In the genomic region with DNA sequence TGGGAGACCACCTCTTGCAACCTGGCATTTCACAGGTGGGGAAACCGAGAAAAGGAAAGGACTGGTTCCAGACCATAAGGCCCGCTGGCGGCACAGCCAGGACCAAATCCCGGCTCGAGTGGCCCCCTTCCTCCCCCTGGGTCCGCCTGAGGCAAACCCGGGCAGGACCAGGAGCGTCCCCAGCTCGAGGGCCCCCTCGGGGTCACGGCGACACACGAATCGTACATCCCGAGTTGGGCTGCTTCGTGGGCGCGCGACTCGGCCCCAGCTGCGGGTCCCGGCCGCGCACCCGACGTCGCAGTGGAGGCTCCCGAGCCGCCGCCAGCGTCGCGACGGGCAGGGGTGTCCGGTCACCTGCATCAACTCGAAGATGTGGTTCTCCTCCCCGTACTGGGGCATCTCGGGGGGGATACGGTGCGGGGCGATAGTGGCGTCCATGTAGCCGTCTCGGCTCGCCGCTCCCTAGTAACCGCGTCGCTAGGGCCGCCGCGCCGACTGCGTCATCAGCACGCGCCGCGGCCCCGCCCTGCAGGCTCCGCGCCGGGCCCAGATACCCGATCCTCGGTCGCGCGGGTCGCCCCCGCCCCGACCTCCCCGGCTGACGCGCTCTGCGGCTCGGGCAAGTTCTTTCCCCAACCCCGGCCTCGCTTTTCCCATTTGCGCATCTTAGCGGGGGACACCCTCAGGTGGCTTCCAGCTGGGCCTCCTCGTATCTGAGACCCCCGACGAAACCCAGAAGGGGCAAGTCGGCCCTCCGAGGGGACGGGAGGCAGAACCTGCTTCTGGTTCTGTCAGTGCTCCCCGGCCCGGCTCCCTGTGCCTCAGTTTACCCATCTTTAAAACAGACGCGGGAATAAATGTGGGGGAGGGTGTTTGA, we compare ENCODE assay signal across 8 cellular contexts. TPM values are rescaled to one million over a fixed set of nuclear protein-coding genes. Genes with fewer than 3 reads are reported as not detected.
DNase-seq lines count a peak whose midpoint lies in the region; ATAC-seq and TF ChIP-seq lines count a peak whose summit lies in the region.

Gene AK8 (minus strand): TSS at position 467 of the 877 bp plus-strand sequence. CDS start 29 bp downstream, at position 438.

- DNase-seq in AG04450 (ENCODE audit: low read depth, low spot score), result no peak
- DNase-seq in activated T-helper 9 cell treated with anti-CD3 and anti-CD28 coated beads, Interleukin-2, amount 50 U/mL, for 16 hours (ENCODE audit: low read depth), result peak; percentile 70
- DNase-seq in fibroblast of pulmonary artery (ENCODE audit: low read depth), result peak; percentile 76
- DNase-seq in naive thymus-derived CD8-positive, alpha-beta T cell, result peak; percentile 63 to 83 (median 79)

- peak; percentile 57 for ATAC-seq in GM18520 (IDR thresholded peaks at IDR 0.05; ENCODE audit: unreplicated experiment)
- ATAC-seq in HG03565 (IDR thresholded peaks at IDR 0.05; ENCODE audit: unreplicated experiment), result peak; percentile 70
- peak; percentile 92 for ATAC-seq in naive thymus-derived CD8-positive, alpha-beta T cell
- ATAC-seq in stimulated activated memory B cell treated with anti-CD40 and anti-IgM and Interleukin-4, amounts not matched to agents 10 μg/mL and 1 μg/mL and 100 μg/mL, for 72 hours, result peak; percentile 87

- no peaks in the 10 kb centered on the region; the same call in 1 of the 2 replicates for H3K9me3 ChIP-seq in AG04450 (ENCODE audit: control insufficient read depth, insufficient read depth, low read length)

- H3K4me3 ChIP-seq in AG04450 (ENCODE audit: low read depth, low read length) (peak within 1 kb of the TSS; percentile 90), fibroblast of pulmonary artery (replicated peaks; ENCODE audit: low read depth, low read length) (peak within 1 kb of the TSS; percentile 98)

- TF ChIP-seq CTCF in AG04450 (IDR thresholded peaks at IDR 0.05; ENCODE audit: low read depth, low read length) (no peak), fibroblast of pulmonary artery (IDR thresholded peaks at IDR 0.05; ENCODE audit: low read length, missing control alignments) (no peak)

- H3K4me1 Mint-ChIP-seq in naive thymus-derived CD8-positive, alpha-beta T cell, result peaks cover 0 to 17% (median 15%) of the 10 kb centered on the region in 4 donors
- H3K4me1 Mint-ChIP-seq in stimulated activated memory B cell treated with anti-CD40 and anti-IgM and Interleukin-4, amounts not matched to agents 10 μg/mL and 1 μg/mL and 100 μg/mL, for 72 hours, result peaks cover 37% of the 10 kb centered on the region

- no peaks in the 10 kb centered on the region for H3K9me3 Mint-ChIP-seq in naive thymus-derived CD8-positive, alpha-beta T cell
- no peaks in the 10 kb centered on the region for H3K9me3 Mint-ChIP-seq in stimulated activated memory B cell treated with anti-CD40 and anti-IgM and Interleukin-4, amounts not matched to agents 10 μg/mL and 1 μg/mL and 100 μg/mL, for 72 hours

- peak within 1 kb of the TSS; percentile 59 to 90 (median 84) for H3K27ac Mint-ChIP-seq in naive thymus-derived CD8-positive, alpha-beta T cell
- H3K27ac Mint-ChIP-seq in stimulated activated memory B cell treated with anti-CD40 and anti-IgM and Interleukin-4, amounts not matched to agents 10 μg/mL and 1 μg/mL and 100 μg/mL, for 72 hours, result peak within 1 kb of the TSS; percentile 74

- POLR2A ChIA-PET in AG04450 (lab: Yijun Ruan, JAX), result no interaction called here
- POLR2A ChIA-PET in naive thymus-derived CD8-positive, alpha-beta T cell (lab: Charles Lee), result interaction anchor here (3.4 kb wide), 1 partner anchor 207 kb away, joined by 17 read pairs; the partner anchor contains the start of genes DDX31 and GTF3C4

- H3K27me3 Mint-ChIP-seq in naive thymus-derived CD8-positive, alpha-beta T cell, result no peaks in the 10 kb centered on the region
- H3K27me3 Mint-ChIP-seq in stimulated activated memory B cell treated with anti-CD40 and anti-IgM and Interleukin-4, amounts not matched to agents 10 μg/mL and 1 μg/mL and 100 μg/mL, for 72 hours, result no peaks in the 10 kb centered on the region

- no peak within 1 kb of the TSS for H3K27ac ChIP-seq in AG04450 (ENCODE audit: low read depth, low read length)

- no peaks in the 10 kb centered on the region for H3K36me3 Mint-ChIP-seq in naive thymus-derived CD8-positive, alpha-beta T cell
- no peaks in the 10 kb centered on the region for H3K36me3 Mint-ChIP-seq in stimulated activated memory B cell treated with anti-CD40 and anti-IgM and Interleukin-4, amounts not matched to agents 10 μg/mL and 1 μg/mL and 100 μg/mL, for 72 hours

- CTCF ChIA-PET in AG04450 (lab: Charles Lee), result interaction anchor here (1.1 to 3.0 kb wide), 2 partner anchors 23 to 24 kb away, joined by 3 to 11 read pairs; no protein-coding TSS in a partner anchor

- no peaks in the 10 kb centered on the region for H3K27me3 ChIP-seq in AG04450 (ENCODE audit: control insufficient read depth, insufficient read depth, low read length)

- peak within 1 kb of the TSS; percentile 76 to 91 (median 82) for H3K4me3 Mint-ChIP-seq in naive thymus-derived CD8-positive, alpha-beta T cell
- H3K4me3 Mint-ChIP-seq in stimulated activated memory B cell treated with anti-CD40 and anti-IgM and Interleukin-4, amounts not matched to agents 10 μg/mL and 1 μg/mL and 100 μg/mL, for 72 hours, result peak within 1 kb of the TSS; percentile 78

TF ChIP-seq in PFSK-1, 5 proteins besides CTCF, POLR2A, EP300 and RAD21:
- TF ChIP-seq REST (IDR thresholded peaks at IDR 0.05; ENCODE audit: insufficient read depth in 1 of 2, low read depth in 2 of 2, low read length in 2 of 2) (no peak), TAF1 (IDR thresholded peaks at IDR 0.05; ENCODE audit: borderline replicate concordance, insufficient read depth, low read length) (no peak), POLR2AphosphoS5 (IDR thresholded peaks at IDR 0.05; ENCODE audit: low read depth, low read length) (0 out of 2 replicates have a peak, but pooled peaks have one; percentile 34), FOXP2 (optimal IDR thresholded peaks at IDR 0.05; ENCODE audit: borderline replicate concordance, extremely low read depth, extremely low read length, insufficient read depth) (peak; percentile 81), SIN3A (IDR thresholded peaks at IDR 0.05; ENCODE audit: borderline replicate concordance, insufficient read depth, low read length) (0 out of 2 replicates have a peak, but pooled peaks have one; percentile 74)

RNA-seq across cellular contexts. Expression of gene AK8, which starts in this region (rescaled TPM):
- 0.14 and 0.15 TPM in 2 replicates for polyA plus RNA-seq in AG04450 (2011; rRNA removed)
- polyA minus RNA-seq in AG04450 (2011; rRNA and poly(A)+ RNA removed), result 0.41 and 0.52 TPM in 2 replicates
- 0.50 TPM for polyA plus RNA-seq in PFSK-1 (2012; ENCODE audit: insufficient read length, low read depth)
- not detected for total RNA-seq in naive thymus-derived CD8-positive, alpha-beta T cell
- polyA plus RNA-seq in naive thymus-derived CD8-positive, alpha-beta T cell, result under 1 TPM in 1 of 3 donors, not detected in 2; 0.14 TPM

Comparison
In these comparisons a context has a peak if more than half of its experiments do, and no peak if none do; other contexts are left out.
1. Peak in DNase-seq and ATAC-seq in naive thymus-derived CD8-positive, alpha-beta T cell; RNA of the gene not detected or under 1 TPM.